ENCODE assay signal across 3 cellular contexts in the genomic region with DNA sequence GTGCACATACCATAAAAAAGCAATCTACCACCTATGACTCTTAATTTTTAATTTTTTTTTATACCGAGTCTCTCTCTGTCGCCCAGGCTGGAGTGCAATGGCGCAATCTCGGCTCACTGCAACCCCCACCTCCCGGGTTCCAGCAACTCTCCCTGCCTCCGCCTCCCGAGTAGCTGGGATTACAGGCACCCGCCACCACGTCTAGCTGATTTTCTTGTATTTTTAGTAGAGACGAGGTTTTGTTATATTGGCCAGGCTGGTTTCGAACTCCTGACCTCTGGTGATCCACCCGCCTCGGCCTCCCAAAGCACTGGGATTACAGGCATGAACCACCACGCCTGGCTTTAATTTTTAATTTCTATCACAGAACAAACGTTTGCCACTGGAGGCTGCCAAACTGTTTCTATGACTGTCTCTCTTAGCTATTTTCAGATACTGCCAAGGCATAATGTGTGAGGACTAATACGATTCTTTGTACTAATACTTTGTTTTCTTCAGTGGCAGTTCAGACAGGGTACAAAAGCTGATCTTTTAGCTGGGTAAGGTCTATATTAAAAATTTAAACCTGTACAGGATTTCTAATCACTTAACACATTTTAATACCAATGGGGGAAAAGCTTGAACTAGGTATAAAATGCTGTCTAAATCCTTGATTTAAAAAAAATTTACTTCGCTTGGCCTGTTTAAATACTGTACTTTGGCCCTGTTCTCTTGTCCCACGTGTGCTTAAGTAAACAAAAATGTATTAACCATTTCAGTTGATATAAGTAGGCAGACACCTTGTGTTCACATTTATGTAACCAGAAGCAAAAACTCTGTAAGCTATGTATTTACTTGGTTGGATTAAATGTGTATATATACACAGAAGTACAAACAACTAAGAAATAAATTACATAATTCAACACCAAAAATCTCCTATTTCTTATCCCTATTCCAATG.
TF ChIP-seq lines count a peak whose summit lies in the region.

No MANE protein-coding gene starts in this region.

TF ChIP-seq in A549, 52 proteins besides CTCF, POLR2A, EP300 and RAD21:
- TF ChIP-seq JUN (IDR thresholded peaks at IDR 0.05) (0 out of 5 replicates have a peak, but pooled peaks of 1 of the 2 experiments have one; percentile 22), CEBPB (IDR thresholded peaks at IDR 0.05) (peak in 1 of 2 experiments; percentile 62; a peak in 2 of 4 replicates), MAX (IDR thresholded peaks at IDR 0.05) (0 out of 2 replicates have a peak, but pooled peaks have one; percentile 36), RNF2 (IDR thresholded peaks at IDR 0.05; ENCODE audit: borderline replicate concordance, low read depth) (no peak)
- TF ChIP-seq, protein P1, sequence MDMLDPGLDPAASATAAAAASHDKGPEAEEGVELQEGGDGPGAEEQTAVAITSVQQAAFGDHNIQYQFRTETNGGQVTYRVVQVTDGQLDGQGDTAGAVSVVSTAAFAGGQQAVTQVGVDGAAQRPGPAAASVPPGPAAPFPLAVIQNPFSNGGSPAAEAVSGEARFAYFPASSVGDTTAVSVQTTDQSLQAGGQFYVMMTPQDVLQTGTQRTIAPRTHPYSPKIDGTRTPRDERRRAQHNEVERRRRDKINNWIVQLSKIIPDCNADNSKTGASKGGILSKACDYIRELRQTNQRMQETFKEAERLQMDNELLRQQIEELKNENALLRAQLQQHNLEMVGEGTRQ (IDR thresholded peaks at IDR 0.05): peak; percentile 45
TF ChIP-seq in A549: peak in this region for 4.

TF ChIP-seq in GM23338, 12 proteins besides CTCF, POLR2A, EP300 and RAD21:
- TF ChIP-seq ZNF331 (CRISPR knock-in tag; IDR thresholded peaks at IDR 0.05; ENCODE audit: low read depth): no peak
- TF ChIP-seq POLR2AphosphoS5 (IDR thresholded peaks at IDR 0.05; ENCODE audit: low read depth): no peak
- TF ChIP-seq ZNF114 (CRISPR knock-in tag; IDR thresholded peaks at IDR 0.05): no peak
- TF ChIP-seq STAT1 (IDR thresholded peaks at IDR 0.05; ENCODE audit: unreplicated experiment): no peak

TF ChIP-seq in HepG2, 621 proteins besides CTCF, POLR2A, EP300 and RAD21 (continues in another document):
- peak; percentile 29; the same call in 1 of the 2 replicates for TF ChIP-seq PPARG (CRISPR knock-in tag; conservative IDR thresholded peaks at IDR 0.05)
- TF ChIP-seq AKAP8 (CRISPR knock-in tag; IDR thresholded peaks at IDR 0.05): no peak
- TF ChIP-seq SAP130 (CRISPR knock-in tag; IDR thresholded peaks at IDR 0.05; ENCODE audit: low read depth): peak; percentile 85
- 0 out of 2 replicates have a peak, but pooled peaks have one; percentile 46 for TF ChIP-seq ZSCAN29 (CRISPR knock-in tag; conservative IDR thresholded peaks at IDR 0.05)
- TF ChIP-seq, protein P2, sequence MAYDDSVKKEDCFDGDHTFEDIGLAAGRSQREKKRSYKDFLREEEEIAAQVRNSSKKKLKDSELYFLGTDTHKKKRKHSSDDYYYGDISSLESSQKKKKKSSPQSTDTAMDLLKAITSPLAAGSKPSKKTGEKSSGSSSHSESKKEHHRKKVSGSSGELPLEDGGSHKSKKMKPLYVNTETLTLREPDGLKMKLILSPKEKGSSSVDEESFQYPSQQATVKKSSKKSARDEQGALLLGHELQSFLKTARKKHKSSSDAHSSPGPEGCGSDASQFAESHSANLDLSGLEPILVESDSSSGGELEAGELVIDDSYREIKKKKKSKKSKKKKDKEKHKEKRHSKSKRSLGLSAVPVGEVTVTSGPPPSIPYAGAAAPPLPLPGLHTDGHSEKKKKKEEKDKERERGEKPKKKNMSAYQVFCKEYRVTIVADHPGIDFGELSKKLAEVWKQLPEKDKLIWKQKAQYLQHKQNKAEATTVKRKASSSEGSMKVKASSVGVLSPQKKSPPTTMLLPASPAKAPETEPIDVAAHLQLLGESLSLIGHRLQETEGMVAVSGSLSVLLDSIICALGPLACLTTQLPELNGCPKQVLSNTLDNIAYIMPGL (CRISPR knock-in tag; IDR thresholded peaks at IDR 0.05; ENCODE audit: borderline replicate concordance in 1 of 2, low read depth in 1 of 2): peak in 1 of 2 experiments; percentile 28; a peak in 2 of 4 replicates
- TF ChIP-seq CHD4 (IDR thresholded peaks at IDR 0.05; ENCODE audit: borderline replicate concordance, low read length): peak; percentile 51; the same call in 1 of the 2 replicates
- TF ChIP-seq MAZ (IDR thresholded peaks at IDR 0.05; ENCODE audit: borderline replicate concordance, low read depth, low read length): no peak
- 0 out of 2 replicates have a peak, but pooled peaks have one; percentile 19 for TF ChIP-seq MAZ (CRISPR knock-in tag; IDR thresholded peaks at IDR 0.05; ENCODE audit: low read depth)
- TF ChIP-seq GFI1 (CRISPR knock-in tag; IDR thresholded peaks at IDR 0.05; ENCODE audit: borderline replicate concordance): 0 out of 2 replicates have a peak, but pooled peaks have one; percentile 12
- TF ChIP-seq CEBPG (CRISPR knock-in tag; IDR thresholded peaks at IDR 0.05): peak; percentile 76
- TF ChIP-seq ZNF83 (CRISPR knock-in tag; IDR thresholded peaks at IDR 0.05; ENCODE audit: borderline replicate concordance): no peak
- 0 out of 2 replicates have a peak, but pooled peaks have one; percentile 6 for TF ChIP-seq KDM4B (CRISPR knock-in tag; IDR thresholded peaks at IDR 0.05)
- TF ChIP-seq ZNF678 (CRISPR knock-in tag; IDR thresholded peaks at IDR 0.05): no peak
- no peak for TF ChIP-seq ZC3H13 (CRISPR knock-in tag; IDR thresholded peaks at IDR 0.05)
- peak; percentile 58 for TF ChIP-seq ZMYM2 (CRISPR knock-in tag; IDR thresholded peaks at IDR 0.05)
- 0 out of 2 replicates have a peak, but pooled peaks have one; percentile 64 for TF ChIP-seq DMAP1 (CRISPR knock-in tag; IDR thresholded peaks at IDR 0.05)
- TF ChIP-seq ZNF609 (CRISPR knock-in tag; IDR thresholded peaks at IDR 0.05; ENCODE audit: borderline replicate concordance): 0 out of 2 replicates have a peak, but pooled peaks have one; percentile 14
- no peak for TF ChIP-seq FOXP1 (IDR thresholded peaks at IDR 0.05)
- TF ChIP-seq FOXP1 (CRISPR knock-in tag; IDR thresholded peaks at IDR 0.05): peak; percentile 44
- TF ChIP-seq ZNF350 (CRISPR knock-in tag; IDR thresholded peaks at IDR 0.05; ENCODE audit: borderline replicate concordance, low read depth): peak; percentile 33; the same call in 1 of the 2 replicates
- TF ChIP-seq ZNF816 (CRISPR knock-in tag; IDR thresholded peaks at IDR 0.05; ENCODE audit: borderline replicate concordance): no peak
- TF ChIP-seq ZBTB38 (CRISPR knock-in tag; IDR thresholded peaks at IDR 0.05): 0 out of 2 replicates have a peak, but pooled peaks have one; percentile 27
- no peak for TF ChIP-seq RFX1 (IDR thresholded peaks at IDR 0.05)
- TF ChIP-seq, protein P3, sequence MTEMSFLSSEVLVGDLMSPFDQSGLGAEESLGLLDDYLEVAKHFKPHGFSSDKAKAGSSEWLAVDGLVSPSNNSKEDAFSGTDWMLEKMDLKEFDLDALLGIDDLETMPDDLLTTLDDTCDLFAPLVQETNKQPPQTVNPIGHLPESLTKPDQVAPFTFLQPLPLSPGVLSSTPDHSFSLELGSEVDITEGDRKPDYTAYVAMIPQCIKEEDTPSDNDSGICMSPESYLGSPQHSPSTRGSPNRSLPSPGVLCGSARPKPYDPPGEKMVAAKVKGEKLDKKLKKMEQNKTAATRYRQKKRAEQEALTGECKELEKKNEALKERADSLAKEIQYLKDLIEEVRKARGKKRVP (CRISPR knock-in tag; IDR thresholded peaks at IDR 0.05): peak in 1 of 2 experiments; percentile 33; a peak in 1 of 4 replicates
- no peak for TF ChIP-seq HHEX (CRISPR knock-in tag; IDR thresholded peaks at IDR 0.05)
- TF ChIP-seq NCOA5 (CRISPR knock-in tag; IDR thresholded peaks at IDR 0.05): no peak
- no peak for TF ChIP-seq PAWR (CRISPR knock-in tag; IDR thresholded peaks at IDR 0.05; ENCODE audit: borderline replicate concordance)
- no peak for TF ChIP-seq CREB1 (IDR thresholded peaks at IDR 0.05)
- TF ChIP-seq CREB1 (CRISPR knock-in tag; IDR thresholded peaks at IDR 0.05): peak; percentile 61
- no peak for TF ChIP-seq ZNF597 (CRISPR knock-in tag; IDR thresholded peaks at IDR 0.05)
- no peak for TF ChIP-seq ZNF160 (CRISPR knock-in tag; IDR thresholded peaks at IDR 0.05)
- peak; percentile 66; the same call in 1 of the 2 replicates for TF ChIP-seq FOXA1 (IDR thresholded peaks at IDR 0.05)
- peak; percentile 75 for TF ChIP-seq FOXA1 (CRISPR knock-in tag; IDR thresholded peaks at IDR 0.05)
- TF ChIP-seq RXRA (CRISPR knock-in tag; IDR thresholded peaks at IDR 0.05): no peak
- TF ChIP-seq REST (IDR thresholded peaks at IDR 0.05; ENCODE audit: borderline replicate concordance in 1 of 2, low read depth in 1 of 2, low read length in 2 of 2): peak in 1 of 2 experiments; percentile 21; a peak in 1 of 4 replicates
- TF ChIP-seq, protein P4, sequence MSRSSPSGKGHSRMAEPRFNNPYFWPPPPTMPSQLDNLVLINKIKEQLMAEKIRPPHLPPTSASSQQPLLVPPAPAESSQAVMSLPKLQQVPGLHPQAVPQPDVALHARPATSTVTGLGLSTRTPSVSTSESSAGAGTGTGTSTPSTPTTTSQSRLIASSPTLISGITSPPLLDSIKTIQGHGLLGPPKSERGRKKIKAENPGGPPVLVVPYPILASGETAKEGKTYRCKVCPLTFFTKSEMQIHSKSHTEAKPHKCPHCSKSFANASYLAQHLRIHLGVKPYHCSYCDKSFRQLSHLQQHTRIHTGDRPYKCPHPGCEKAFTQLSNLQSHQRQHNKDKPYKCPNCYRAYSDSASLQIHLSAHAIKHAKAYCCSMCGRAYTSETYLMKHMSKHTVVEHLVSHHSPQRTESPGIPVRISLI (CRISPR knock-in tag; IDR thresholded peaks at IDR 0.05; ENCODE audit: borderline replicate concordance): peak; percentile 53; the same call in 1 of the 2 replicates
- TF ChIP-seq HNF4A (CRISPR knock-in tag; IDR thresholded peaks at IDR 0.05): peak; percentile 85
- peak; percentile 11; the same call in 1 of the 2 replicates for TF ChIP-seq KAT8 (CRISPR knock-in tag; IDR thresholded peaks at IDR 0.05)
- TF ChIP-seq SOX13 (IDR thresholded peaks at IDR 0.05): no peak
- peak in 1 of 2 experiments; percentile 43; a peak in 1 of 4 replicates for TF ChIP-seq SOX13 (CRISPR knock-in tag; conservative IDR thresholded peaks at IDR 0.05 in 1 of 2, IDR thresholded peaks at IDR 0.05 in 1 of 2)
- no peak for TF ChIP-seq NCOA1 (CRISPR knock-in tag; IDR thresholded peaks at IDR 0.05)
- peak; percentile 98 for TF ChIP-seq ZNF460 (CRISPR knock-in tag; IDR thresholded peaks at IDR 0.05; ENCODE audit: borderline replicate concordance)
- TF ChIP-seq ETV5 (CRISPR knock-in tag; IDR thresholded peaks at IDR 0.05; ENCODE audit: borderline replicate concordance): no peak
- TF ChIP-seq ZNF562 (CRISPR knock-in tag; IDR thresholded peaks at IDR 0.05; ENCODE audit: borderline replicate concordance): no peak
- peak; percentile 26; the same call in 1 of the 2 replicates for TF ChIP-seq GABPB1 (CRISPR knock-in tag; IDR thresholded peaks at IDR 0.05)
